In genomic region chr2:84939426-84940087, GRCh38 we compare ENCODE assay signal across 8 cellular contexts. TPM values are rescaled to one million over a fixed set of nuclear protein-coding genes. Genes with fewer than 3 reads are reported as not detected.
A peak's percentile ranks its signal among the peaks of the same experiment; 100 is the strongest.
DNase-seq lines count a peak whose midpoint lies in the region; ATAC-seq and TF ChIP-seq lines count a peak whose summit lies in the region.

No MANE protein-coding gene starts in this region.

- no peak overlapping the region for H3K27ac ChIP-seq in rectal smooth muscle tissue (ENCODE audit: low read depth, low read length)
- H3K27ac ChIP-seq in gastrocnemius medialis: no peak overlapping the region

- H3K9me3 ChIP-seq in gastrocnemius medialis: no peaks in the 10 kb centered on the region

- H3K36me3 ChIP-seq in rectal smooth muscle tissue (ENCODE audit: control insufficient read depth, insufficient read depth, low read length) (no peaks in the 10 kb centered on the region), gastrocnemius medialis (no peaks in the 10 kb centered on the region)

- TF ChIP-seq POLR2A in gastrocnemius medialis (IDR thresholded peaks at IDR 0.05): no peak

- peak; percentile 78 for ATAC-seq in GM21825 (IDR thresholded peaks at IDR 0.05; ENCODE audit: unreplicated experiment)
- no peak for ATAC-seq in gastrocnemius medialis

- in situ Hi-C loops in gastrocnemius medialis (cut with MboI; ENCODE audit: low sequenced_read_pairs in 4 of 4): no loop called here

- TF ChIP-seq CTCF in GM12864 (IDR thresholded peaks at IDR 0.05; ENCODE audit: low read depth, low read length, missing control alignments) (no peak), gastrocnemius medialis (IDR thresholded peaks at IDR 0.05 in 4 of 5, conservative IDR thresholded peaks at IDR 0.05 in 1 of 5) (no peak)

- H3K9ac ChIP-seq in rectal smooth muscle tissue (ENCODE audit: low read length): no peak overlapping the region

- DNase-seq in GM12864 (ENCODE audit: low read depth) (peak; percentile 99), MV-4-11 (lab: John Stamatoyannopoulos, UW) (peak; percentile 66), NCI-H774 (lab: John Stamatoyannopoulos, UW) (no peak), HPDE6-E6E7 (ENCODE audit: extremely low spot score) (no peak), gastrocnemius medialis (no peak)
- DNase-seq in activated T-cell treated with anti-CD3 and anti-CD28 coated beads, Interleukin-2, amount 50 U/mL, for 48 hours: peak; percentile 77 to 80

- no peaks in the 10 kb centered on the region for H3K4me1 ChIP-seq in rectal smooth muscle tissue (ENCODE audit: control insufficient read depth, insufficient read depth, low read length)
- H3K4me1 ChIP-seq in gastrocnemius medialis: no peaks in the 10 kb centered on the region

- H3K27me3 ChIP-seq in rectal smooth muscle tissue (ENCODE audit: control insufficient read depth, insufficient read depth, low read length) (no peaks in the 10 kb centered on the region), gastrocnemius medialis (no peaks in the 10 kb centered on the region)

- intact Hi-C loops in gastrocnemius medialis (cut with DNase I; ENCODE audit: low total_unique reads): no loop called here

- peak overlapping the region; percentile 37 for H3K4me3 ChIP-seq in GM12864 (ENCODE audit: low read depth, low read length)
- H3K4me3 ChIP-seq in rectal smooth muscle tissue (ENCODE audit: low read length): peak overlapping the region; percentile 26
- no peak overlapping the region for H3K4me3 ChIP-seq in gastrocnemius medialis

RNA-seq across cellular contexts. Expression of gene KCMF1, which starts 31.4 kb away (rescaled TPM):
- total RNA-seq in gastrocnemius medialis: 100 to 1,000 TPM; 158 to 178 (median 165) TPM

RNA-seq across cellular contexts. Expression of gene TMSB10, which starts 34.1 kb away (rescaled TPM):
- 100 to 1,000 TPM; 329 to 954 (median 486) TPM for total RNA-seq in gastrocnemius medialis

RNA-seq across cellular contexts. Expression of gene TRABD2A, which starts 58.7 kb away (rescaled TPM):
- under 1 TPM; 0.27 to 0.97 (median 0.64) TPM for total RNA-seq in gastrocnemius medialis

Comparison
In these comparisons a context has a peak if more than half of its experiments do, and no peak if none do; other contexts are left out.
1. DNase-seq: peak in GM12864 (single experiment), MV-4-11 (single experiment) and activated T-cell treated with anti-CD3 and anti-CD28 coated beads, Interleukin-2, amount 50 U/mL, for 48 hours (2 of 2); none in NCI-H774 (single experiment), HPDE6-E6E7 (single experiment) and gastrocnemius medialis (0 of 2).
2. H3K4me3 ChIP-seq: peak in GM12864 (single experiment) and rectal smooth muscle tissue (single experiment); none in gastrocnemius medialis (0 of 4).